In genomic region chr22:29009148-29009547, GRCh38 we compare ENCODE assay signal across 24 cellular contexts. TPM values are rescaled to one million over a fixed set of nuclear protein-coding genes. Genes with fewer than 3 reads are reported as not detected.
"Had no signal": no experiment of that assay in that cellular context is flagged by ENCODE, and none has a peak within 500 bp of the region (broad histone marks: within the 10 kb centered on the region; RNA-seq: fewer than 3 reads in every experiment).

No MANE protein-coding gene starts in this region.

- DNase-seq: activated CD4-positive, alpha-beta T cell treated with anti-CD3 and anti-CD28 coated beads for 4 hours; activated CD8-positive, alpha-beta memory T cell treated with anti-CD3 and anti-CD28 coated beads, Interleukin-2, amount 50 U/mL, for 48 hours; activated CD8-positive, alpha-beta T cell treated with anti-CD3 and anti-CD28 coated beads, Interleukin-2, amount 10 ng/mL, durations not matched to agents 7 days and 5 days; activated naive CD4-positive, alpha-beta T cell treated with Interleukin-2 at 50 U/mL for 16 hours; activated naive CD8-positive, alpha-beta T cell treated with anti-CD3 and anti-CD28 coated beads, Interleukin-2, amount 50 U/mL, for 24 hours; body of pancreas; effector CD8-positive, alpha-beta T cell; gastrocnemius medialis; hippocampal formation; kidney glomerular epithelial cell; natural killer cell; sigmoid colon; stimulated activated CD4-positive, alpha-beta T cell treated with anti-CD3 and anti-CD28 coated beads, Interleukin-12 subunit alpha, Interleukin-12 subunit beta, amount 100 ng/mL, for 4 hours; stimulated activated naive CD4-positive, alpha-beta T cell treated with Interleukin-2 at 50 U/mL for 16 hours; T-cell; T1000 had no signal

- H3K36me3 ChIP-seq: gastrocnemius medialis, prostate gland, sigmoid colon had no signal

- H3K27ac ChIP-seq: body of pancreas, gastrocnemius medialis, prostate gland, sigmoid colon, SK-N-MC, VCaP had no signal

- ATAC-seq: activated CD8-positive, alpha-beta T cell treated with anti-CD3 and anti-CD28 coated beads, Interleukin-2, amount 10 ng/mL, durations not matched to agents 7 days and 5 days; activated naive CD8-positive, alpha-beta T cell treated with anti-CD3 and anti-CD28 coated beads, Interleukin-2, amount 50 U/mL, for 24 hours; body of pancreas; gastrocnemius medialis; natural killer cell; T-cell had no signal

- H3K27ac Mint-ChIP-seq: activated CD8-positive, alpha-beta T cell treated with anti-CD3 and anti-CD28 coated beads, Interleukin-2, amount 10 ng/mL, durations not matched to agents 7 days and 5 days; activated naive CD8-positive, alpha-beta T cell treated with anti-CD3 and anti-CD28 coated beads, Interleukin-2, amount 50 U/mL, for 24 hours; activated T-helper 1 cell treated with anti-CD3 and anti-CD28 coated beads, Interleukin-12 subunit alpha, Interleukin-12 subunit beta, Interleukin-2, Interleukin-4 antibody, amounts not matched to agents 30 ng/mL and 10 ng/mL and 1 ng/mL, durations not matched to agents 14 hours and 24 hours and 36 hours; natural killer cell; T-cell had no signal

- H3K4me3 ChIP-seq: body of pancreas, gastrocnemius medialis, lung, prostate gland, sigmoid colon, SK-N-MC had no signal

- H3K27me3 ChIP-seq: body of pancreas, gastrocnemius medialis, sigmoid colon had no signal

- H3K9me3 ChIP-seq: body of pancreas, gastrocnemius medialis, prostate gland, sigmoid colon had no signal

- H3K9me3 Mint-ChIP-seq: activated naive CD8-positive, alpha-beta T cell treated with anti-CD3 and anti-CD28 coated beads, Interleukin-2, amount 50 U/mL, for 24 hours; activated T-helper 1 cell treated with anti-CD3 and anti-CD28 coated beads, Interleukin-12 subunit alpha, Interleukin-12 subunit beta, Interleukin-2, Interleukin-4 antibody, amounts not matched to agents 30 ng/mL and 10 ng/mL and 1 ng/mL, durations not matched to agents 14 hours and 24 hours and 36 hours; natural killer cell; T-cell had no signal

- H3K4me3 Mint-ChIP-seq: activated CD8-positive, alpha-beta T cell treated with anti-CD3 and anti-CD28 coated beads, Interleukin-2, amount 10 ng/mL, durations not matched to agents 7 days and 5 days; activated naive CD8-positive, alpha-beta T cell treated with anti-CD3 and anti-CD28 coated beads, Interleukin-2, amount 50 U/mL, for 24 hours; activated T-helper 1 cell treated with anti-CD3 and anti-CD28 coated beads, Interleukin-12 subunit alpha, Interleukin-12 subunit beta, Interleukin-2, Interleukin-4 antibody, amounts not matched to agents 30 ng/mL and 10 ng/mL and 1 ng/mL, durations not matched to agents 14 hours and 24 hours and 36 hours; natural killer cell; T-cell had no signal

- H3K4me1 Mint-ChIP-seq: activated naive CD8-positive, alpha-beta T cell treated with anti-CD3 and anti-CD28 coated beads, Interleukin-2, amount 50 U/mL, for 24 hours had no signal

- H3K36me3 Mint-ChIP-seq: natural killer cell, T-cell had no signal

RNA-seq across cellular contexts. Expression of gene C22orf31, which starts 52.5 kb away (rescaled TPM):
- total RNA-seq: activated CD8-positive, alpha-beta T cell treated with anti-CD3 and anti-CD28 coated beads, Interleukin-2, amount 10 ng/mL, durations not matched to agents 7 days and 5 days; activated T-helper 1 cell treated with anti-CD3 and anti-CD28 coated beads, Interleukin-12 subunit alpha, Interleukin-12 subunit beta, Interleukin-2, Interleukin-4 antibody, amounts not matched to agents 30 ng/mL and 10 ng/mL and 1 ng/mL, durations not matched to agents 14 hours and 24 hours and 36 hours; body of pancreas; gastrocnemius medialis; lung; mucosa of gallbladder; natural killer cell; omental fat pad; sigmoid colon; T-cell; urinary bladder had no signal
